Comparison of ENCODE assay signal across 10 cellular contexts in genomic region chr3:48997714-48998637, GRCh38. TPM values are rescaled to one million over a fixed set of nuclear protein-coding genes. Genes with fewer than 3 reads are reported as not detected.
A peak's percentile ranks its signal among the peaks of the same experiment; 100 is the strongest.
DNase-seq lines count a peak whose midpoint lies in the region; ATAC-seq and TF ChIP-seq lines count a peak whose summit lies in the region.
"Had no signal": no experiment of that assay in that cellular context is flagged by ENCODE, and none has a peak within 500 bp of the region (broad histone marks: within the 10 kb centered on the region; RNA-seq: fewer than 3 reads in every experiment).

No MANE protein-coding gene starts in this region.

- H3K9me3 ChIP-seq in left lung: no peaks in the 10 kb centered on the region

- H3K27me3 ChIP-seq in layer of hippocampus (ENCODE audit: control insufficient read depth, insufficient read depth, low read length) (no peaks in the 10 kb centered on the region), left lung (no peaks in the 10 kb centered on the region)

- no peak for ATAC-seq in HG02610 (IDR thresholded peaks at IDR 0.05; ENCODE audit: unreplicated experiment)
- ATAC-seq in GM18868 (IDR thresholded peaks at IDR 0.05; ENCODE audit: unreplicated experiment): no peak
- no peak for ATAC-seq in left lung
- ATAC-seq: right cardiac atrium had no signal

- intact Hi-C loops in left lung (cut with DNase I): no loop called here

- DNase-seq in COR-L47 (lab: John Stamatoyannopoulos, UW) (peak; percentile 54), NCI-H1092 treated with DMSO at 0.1 percent for 48 hours (lab: John Stamatoyannopoulos, UW) (peak; percentile 81), SK-N-DZ (ENCODE audit: low spot score) (peak; percentile 89), left lung (no peak)
- DNase-seq in central memory CD4-positive, alpha-beta T cell: no peak
- DNase-seq: activated B cell treated with CpG ODN at 0.5 μM for 24 hours had no signal

- H3K4me1 ChIP-seq in left lung: peaks cover 0 to 4% of the 10 kb centered on the region in 2 donors

- peak overlapping the region; percentile 65 for H3K27ac ChIP-seq in layer of hippocampus (ENCODE audit: low read depth, low read length)
- H3K27ac ChIP-seq in left lung: no peak overlapping the region

- no peak overlapping the region for H3K4me3 ChIP-seq in left lung

- peaks cover 0 to 30% of the 10 kb centered on the region in 2 donors for H3K36me3 ChIP-seq in left lung

- TF ChIP-seq CTCF in left lung (IDR thresholded peaks at IDR 0.05): no peak

RNA-seq across cellular contexts. Expression of gene P4HTM, which starts 7.9 kb away (rescaled TPM):
- polyA plus RNA-seq in SK-N-DZ (2014; cell fraction: cytosol; rRNA removed): 19.5 and 19.7 TPM in 2 replicates
- polyA plus RNA-seq in SK-N-DZ (2014; cell fraction: nucleus; rRNA removed): 71.1 and 84.6 TPM in 2 replicates
- 10 to 100 TPM; 40.2 to 41.8 TPM for total RNA-seq in left lung

RNA-seq across cellular contexts. Expression of gene WDR6, which starts 9.2 kb away (rescaled TPM):
- 140 and 186 TPM in 2 replicates for polyA plus RNA-seq in SK-N-DZ (2014; cell fraction: cytosol; rRNA removed)
- polyA plus RNA-seq in SK-N-DZ (2014; cell fraction: nucleus; rRNA removed): 518 and 594 TPM in 2 replicates
- total RNA-seq in left lung: 100 to 1,000 TPM; 156 to 190 TPM

RNA-seq across cellular contexts. Expression of gene DALRD3, which starts 20.4 kb away (rescaled TPM):
- 19.7 and 30.9 TPM in 2 replicates for polyA plus RNA-seq in SK-N-DZ (2014; cell fraction: cytosol; rRNA removed)
- 115 and 121 TPM in 2 replicates for polyA plus RNA-seq in SK-N-DZ (2014; cell fraction: nucleus; rRNA removed)
- total RNA-seq in left lung: 10 to 100 TPM; 23.6 to 24.5 TPM

RNA-seq across cellular contexts. Expression of gene NDUFAF3, which starts 23.9 kb away (rescaled TPM):
- polyA plus RNA-seq in SK-N-DZ (2014; cell fraction: cytosol; rRNA removed): 70.8 and 72.9 TPM in 2 replicates
- 45.8 and 58.3 TPM in 2 replicates for polyA plus RNA-seq in SK-N-DZ (2014; cell fraction: nucleus; rRNA removed)
- 10 to 100 TPM; 83.8 to 92.2 TPM for total RNA-seq in left lung

RNA-seq across cellular contexts. Expression of gene IMPDH2, which starts 31.2 kb away (rescaled TPM):
- 235 and 250 TPM in 2 replicates for polyA plus RNA-seq in SK-N-DZ (2014; cell fraction: cytosol; rRNA removed)
- polyA plus RNA-seq in SK-N-DZ (2014; cell fraction: nucleus; rRNA removed): 243 and 248 TPM in 2 replicates
- total RNA-seq in left lung: 100 to 1,000 TPM; 136 to 187 TPM

Comparison
In these comparisons a context has a peak if more than half of its experiments do, and no peak if none do; other contexts are left out.
1. DNase-seq: peak in COR-L47 (single experiment), NCI-H1092 treated with DMSO at 0.1 percent for 48 hours (single experiment) and SK-N-DZ (single experiment); none in central memory CD4-positive, alpha-beta T cell (single experiment) and left lung (0 of 2).